Comparison of ENCODE assay signal across 8 cellular contexts in the genomic region with DNA sequence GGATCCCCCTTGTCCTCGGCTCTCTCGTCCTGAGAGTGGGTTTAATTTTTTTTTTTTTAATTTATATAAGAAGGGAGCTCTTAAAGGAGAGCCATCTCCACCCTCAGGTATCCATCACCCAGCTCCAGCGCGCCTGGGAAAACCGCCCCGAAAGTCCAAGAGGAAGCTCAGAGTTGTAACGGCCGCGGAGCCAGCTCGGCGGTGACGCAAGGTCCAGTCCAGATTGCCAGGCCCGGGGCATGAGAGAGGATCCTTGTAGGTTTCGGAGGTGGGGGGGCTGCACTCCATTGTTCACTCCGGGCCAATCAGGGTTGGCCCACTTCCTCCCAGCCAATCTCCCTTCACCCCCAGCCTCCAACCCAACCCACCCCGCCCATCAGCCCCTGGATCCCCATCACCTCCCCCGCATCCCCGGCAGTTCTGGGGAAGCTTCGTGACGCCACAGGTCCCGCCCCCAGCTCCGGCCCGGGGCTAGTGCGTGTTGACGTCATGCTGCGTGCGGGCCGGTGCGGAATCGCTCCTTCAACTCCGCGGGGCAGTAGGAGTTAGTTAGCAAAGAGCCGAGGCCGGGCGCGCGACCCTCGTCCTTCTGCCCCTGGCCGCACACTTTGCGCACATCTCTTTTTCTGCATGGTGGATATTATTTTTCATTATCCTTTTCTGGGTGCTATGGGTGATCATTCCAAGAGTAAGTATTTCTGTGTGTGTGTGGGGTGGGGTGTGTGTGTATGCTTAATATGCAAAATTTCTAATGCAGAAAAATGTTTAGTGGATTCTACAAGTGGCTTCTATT. TPM values are rescaled to one million over a fixed set of nuclear protein-coding genes. Genes with fewer than 3 reads are reported as not detected.
A peak's percentile ranks its signal among the peaks of the same experiment; 100 is the strongest.
DNase-seq lines count a peak whose midpoint lies in the region; ATAC-seq and TF ChIP-seq lines count a peak whose summit lies in the region.

Gene ISL2, plus strand, starts transcription at position 520 of the 793 bp plus-strand sequence. Its CDS starts 111 bp downstream, at position 631.

- no peaks in the 10 kb centered on the region for H3K36me3 ChIP-seq in colonic mucosa
- H3K36me3 ChIP-seq in right lobe of liver: no peaks in the 10 kb centered on the region

- TF ChIP-seq CTCF in colonic mucosa (IDR thresholded peaks at IDR 0.05): no peak
- TF ChIP-seq CTCF in right lobe of liver (IDR thresholded peaks at IDR 0.05): no peak

- H3K27ac Mint-ChIP-seq in T-helper 1 cell treated with Interleukin-12 subunit alpha and Interleukin-12 subunit beta and Interleukin-4 antibody, amounts not matched to agents 30 μg/mL and 1 μg/mL, for 36 hours: peak within 1 kb of the TSS; percentile 83

- peak within 1 kb of the TSS; percentile 36 to 62 for H3K9ac ChIP-seq in colonic mucosa (ENCODE audit: low read depth in 2 of 2, low read length in 2 of 2)

- peaks cover 43% of the 10 kb centered on the region for H3K4me1 Mint-ChIP-seq in T-helper 1 cell treated with Interleukin-12 subunit alpha and Interleukin-12 subunit beta and Interleukin-4 antibody, amounts not matched to agents 30 μg/mL and 1 μg/mL, for 36 hours (ENCODE audit: low read depth)

- no peak for TF ChIP-seq POLR2A in right lobe of liver (IDR thresholded peaks at IDR 0.05)

- peak; percentile 88 for DNase-seq in DMS114 treated with DMSO at 0.1 percent for 48 hours (lab: John Stamatoyannopoulos, UW; ENCODE audit: unreplicated experiment)
- peak; percentile 100 for DNase-seq in HuH-7.5 (ENCODE audit: low spot score)
- DNase-seq in colonic mucosa: peak; percentile 78
- peak; percentile 66 to 80 (median 66) for DNase-seq in right lobe of liver
- peak in 2 of 3 experiments; percentile 44 to 79 for DNase-seq in stimulated activated CD4-positive, alpha-beta T cell treated with anti-CD3 and anti-CD28 coated beads, TNF-alpha, amount 100 ng/mL, for 24 hours (ENCODE audit: low read depth in 3 of 3)
- no peak for DNase-seq in NCI-H1436 treated with DMSO at 0.1 percent for 48 hours (lab: John Stamatoyannopoulos, UW)

- no peaks in the 10 kb centered on the region for H3K9me3 ChIP-seq in colonic mucosa
- no peaks in the 10 kb centered on the region for H3K9me3 ChIP-seq in right lobe of liver

- intact Hi-C loops in colonic mucosa (cut with DNase I) (no loop called here), right lobe of liver (cut with DNase I) (no loop called here)

- ATAC-seq in GM21423 (IDR thresholded peaks at IDR 0.05; ENCODE audit: unreplicated experiment) (peak; percentile 42), right lobe of liver (peak; percentile 20 to 61 (median 54))

- peak within 1 kb of the TSS; percentile 25 for H3K4me3 ChIP-seq in colonic mucosa
- H3K4me3 ChIP-seq in right lobe of liver: peak within 1 kb of the TSS in 1 of 3 donors; percentile 31

- H3K4me1 ChIP-seq in colonic mucosa (peaks cover 31% of the 10 kb centered on the region), right lobe of liver (peaks cover 0 to 29% (median 0%) of the 10 kb centered on the region in 4 donors)

- H3K27ac ChIP-seq in colonic mucosa (no peak within 1 kb of the TSS), right lobe of liver (no peak within 1 kb of the TSS)

- peaks cover 52% of the 10 kb centered on the region for H3K27me3 Mint-ChIP-seq in T-helper 1 cell treated with Interleukin-12 subunit alpha and Interleukin-12 subunit beta and Interleukin-4 antibody, amounts not matched to agents 30 μg/mL and 1 μg/mL, for 36 hours (ENCODE audit: low read depth)

- peak within 1 kb of the TSS; percentile 88 for H3K4me3 Mint-ChIP-seq in T-helper 1 cell treated with Interleukin-12 subunit alpha and Interleukin-12 subunit beta and Interleukin-4 antibody, amounts not matched to agents 30 μg/mL and 1 μg/mL, for 36 hours

- H3K36me3 Mint-ChIP-seq in T-helper 1 cell treated with Interleukin-12 subunit alpha and Interleukin-12 subunit beta and Interleukin-4 antibody, amounts not matched to agents 30 μg/mL and 1 μg/mL, for 36 hours (ENCODE audit: low read depth): peaks cover 12% of the 10 kb centered on the region

- 5% methylated on average over 24 of the region's 40 CpGs for WGBS in right lobe of liver (ENCODE audit: insufficient coverage, low coverage, low lambda C conversion rate, missing lambda C conversion rate)

- H3K27me3 ChIP-seq in colonic mucosa (peaks cover 77% of the 10 kb centered on the region), right lobe of liver (peaks cover 18 to 64% of the 10 kb centered on the region in 2 donors)

- no peaks in the 10 kb centered on the region for H3K9me3 Mint-ChIP-seq in T-helper 1 cell treated with Interleukin-12 subunit alpha and Interleukin-12 subunit beta and Interleukin-4 antibody, amounts not matched to agents 30 μg/mL and 1 μg/mL, for 36 hours

RNA-seq across cellular contexts. Expression of gene ISL2, which starts in this region (rescaled TPM):
- total RNA-seq in colonic mucosa (under 1 TPM; 0.13 to 0.35 TPM), right lobe of liver (not detected)

Comparison
In these comparisons a context has a peak if more than half of its experiments do, and no peak if none do; other contexts are left out.
1. Peak in DNase-seq, H3K4me3 ChIP-seq and H3K9ac ChIP-seq in colonic mucosa; RNA of the gene not detected or under 1 TPM.
2. Peak in DNase-seq and ATAC-seq in right lobe of liver; RNA of the gene not detected or under 1 TPM.